Comparison of ENCODE assay signal across 8 cellular contexts in the genomic region with DNA sequence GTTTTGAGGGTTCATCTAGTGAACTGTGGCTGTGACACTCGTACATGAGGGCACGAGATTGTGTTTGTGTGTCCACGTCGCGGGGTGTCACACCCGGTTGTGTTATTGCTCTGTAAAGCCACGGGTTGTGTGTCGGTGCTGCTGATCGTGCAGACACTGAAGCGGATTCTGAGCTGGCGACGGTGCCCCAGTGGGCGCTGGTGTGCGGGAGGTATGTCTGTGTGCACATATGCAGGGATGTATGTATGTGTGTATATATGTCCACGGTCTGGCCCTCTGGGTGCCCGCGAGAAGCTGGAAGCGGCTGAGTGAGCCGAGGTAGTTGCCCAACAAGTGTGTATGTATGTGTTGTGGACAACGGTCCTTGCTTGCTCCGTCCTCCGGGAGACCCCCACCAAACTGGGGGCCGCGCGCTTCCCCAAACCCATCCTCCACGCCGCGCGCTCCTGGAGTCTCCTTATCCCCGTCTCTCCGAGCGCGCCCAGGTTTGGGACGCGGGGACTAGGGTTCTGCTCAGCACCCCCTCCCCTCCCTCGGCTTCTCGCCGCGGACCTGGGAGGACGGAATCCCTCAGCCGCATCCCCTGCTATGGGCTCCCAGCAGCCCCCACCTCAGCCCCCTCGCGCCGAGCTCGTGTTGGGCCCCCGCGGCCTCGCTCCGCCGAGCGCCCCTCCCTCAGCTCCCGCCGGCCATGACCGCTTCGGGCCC. TPM values are rescaled to one million over a fixed set of nuclear protein-coding genes. Genes with fewer than 3 reads are reported as not detected.
DNase-seq lines count a peak whose midpoint lies in the region; ATAC-seq and TF ChIP-seq lines count a peak whose summit lies in the region.

No MANE protein-coding gene starts in this region.

- H3K79me2 ChIP-seq in mammary epithelial cell (ENCODE audit: insufficient read depth, low read length): peaks cover 50% of the 10 kb centered on the region

- peak overlapping the region; percentile 100 for H3K4me2 ChIP-seq in mammary epithelial cell (ENCODE audit: insufficient read depth, low read depth, low read length)

- intact Hi-C loops in Calu3 (cut with micrococcal nuclease; ENCODE audit: unreplicated experiment): loop anchor here (2.0 to 5.0 kb wide), 4 partner anchors 29 to 185 kb away; no protein-coding TSS in a partner anchor
- intact Hi-C loops in mammary epithelial cell (cut with micrococcal nuclease): loop anchor here (2.0 kb wide), 1 partner anchor 29 kb away; no protein-coding TSS in a partner anchor
- intact Hi-C loops in lower lobe of right lung (cut with DNase I): no loop called here

- no peaks in the 10 kb centered on the region for H4K20me1 ChIP-seq in mammary epithelial cell (ENCODE audit: insufficient read depth, low read length)

- H3K36me3 Mint-ChIP-seq in Calu3 (ENCODE audit: insufficient read depth, unreplicated experiment): peaks cover 51% of the 10 kb centered on the region

- BruUV-seq in Calu3 (replicated peaks; lab: Mats Ljungman, UMichigan) (TSS peak; percentile 77), mammary epithelial cell (replicated peaks; lab: Mats Ljungman, UMichigan) (no TSS peak)

- CTCF ChIA-PET in Calu3 (lab: Charles Lee): interaction anchor here (0.6 to 3.6 kb wide), 15 partner anchors 8 to 787 kb away, joined by 3 to 76 read pairs (median 7); a partner anchor contains a TSS
- CTCF ChIA-PET in mammary epithelial cell (lab: Charles Lee; ENCODE audit: low non-redundant PET): interaction anchor here (0.9 to 1.8 kb wide), 3 partner anchors 59 to 120 kb away, joined by 3 to 15 read pairs (median 7); no protein-coding TSS in a partner anchor

- H3K4me3 ChIP-seq in NT2/D1 (ENCODE audit: insufficient read length, low read depth): peak overlapping the region; percentile 68
- peak overlapping the region; percentile 63 to 81 (median 64) for H3K4me3 ChIP-seq in mammary epithelial cell (replicated peaks in 1 of 3; ENCODE audit: insufficient read depth in 1 of 3, low read depth in 2 of 3, low read length in 3 of 3)
- peak overlapping the region; percentile 77 for H3K4me3 ChIP-seq in lower lobe of right lung
- peak overlapping the region; percentile 80 for H3K4me3 ChIP-seq in suprapubic skin

- H3K36me3 ChIP-seq in NT2/D1 (ENCODE audit: insufficient read depth, insufficient read length, low read length): no peaks in the 10 kb centered on the region
- no peaks in the 10 kb centered on the region for H3K36me3 ChIP-seq in mammary epithelial cell (ENCODE audit: insufficient read depth, low read length)
- H3K36me3 ChIP-seq in lower lobe of right lung: no peaks in the 10 kb centered on the region
- no peaks in the 10 kb centered on the region for H3K36me3 ChIP-seq in suprapubic skin

- peaks cover 32% of the 10 kb centered on the region for H3K27me3 Mint-ChIP-seq in Calu3 (ENCODE audit: unreplicated experiment)

- peak overlapping the region; percentile 83 for H2AFZ ChIP-seq in mammary epithelial cell (ENCODE audit: low read depth, low read length)

- dilution Hi-C loops in mammary epithelial cell (cut with HindIII; ENCODE audit: low sequenced_read_pairs): no loop called here

- H3K9me3 ChIP-seq in NT2/D1 (ENCODE audit: insufficient read depth, low read length): no peaks in the 10 kb centered on the region
- H3K9me3 ChIP-seq in mammary epithelial cell (replicated peaks; ENCODE audit: insufficient read depth, low read length): no peaks in the 10 kb centered on the region
- H3K9me3 ChIP-seq in lower lobe of right lung: no peaks in the 10 kb centered on the region
- no peaks in the 10 kb centered on the region for H3K9me3 ChIP-seq in suprapubic skin

- H3K4me1 ChIP-seq in NT2/D1 (ENCODE audit: insufficient read depth, insufficient read length) (peaks cover 24% of the 10 kb centered on the region), mammary epithelial cell (ENCODE audit: insufficient read depth, low read length) (peaks cover 26% of the 10 kb centered on the region), lower lobe of right lung (peaks cover 60% of the 10 kb centered on the region), suprapubic skin (peaks cover 57% of the 10 kb centered on the region)

- TF ChIP-seq CTCF in Calu3 (IDR thresholded peaks at IDR 0.05; ENCODE audit: unreplicated experiment): no peak
- no peak for TF ChIP-seq CTCF in mammary epithelial cell (conservative IDR thresholded peaks at IDR 0.05 in 1 of 2, IDR thresholded peaks at IDR 0.05 in 1 of 2; ENCODE audit: extremely low read depth in 1 of 2, insufficient read depth in 1 of 2, low read depth in 1 of 2, low read length in 2 of 2)
- no peak for TF ChIP-seq CTCF in lower lobe of right lung (IDR thresholded peaks at IDR 0.05)
- no peak for TF ChIP-seq CTCF in suprapubic skin (IDR thresholded peaks at IDR 0.05)

- peak overlapping the region; percentile 47 for H3K27ac Mint-ChIP-seq in Calu3 (ENCODE audit: unreplicated experiment)

- peaks cover 37% of the 10 kb centered on the region for H3K4me1 Mint-ChIP-seq in Calu3 (ENCODE audit: low read depth, unreplicated experiment)

- ATAC-seq in lower lobe of right lung (peak in 1 of 2 donors; percentile 0), HG02798 (IDR thresholded peaks at IDR 0.05; ENCODE audit: poor library complexity, unreplicated experiment) (no peak), GM21447 (IDR thresholded peaks at IDR 0.05; ENCODE audit: unreplicated experiment) (no peak), HG02840 (IDR thresholded peaks at IDR 0.05; ENCODE audit: low FRiP score, unreplicated experiment) (no peak)

- H3K9me3 Mint-ChIP-seq in Calu3 (ENCODE audit: low read depth, unreplicated experiment): no peaks in the 10 kb centered on the region

- peak overlapping the region; percentile 87 for H3K9ac ChIP-seq in NT2/D1 (ENCODE audit: insufficient read length, low read depth)
- peak overlapping the region; percentile 77 for H3K9ac ChIP-seq in mammary epithelial cell (ENCODE audit: insufficient read depth, low read length)

- H3K27me3 ChIP-seq in NT2/D1 (ENCODE audit: insufficient read depth, insufficient read length) (peaks cover 50% of the 10 kb centered on the region), mammary epithelial cell (ENCODE audit: insufficient read depth, low read length) (peaks cover 6% of the 10 kb centered on the region), lower lobe of right lung (ENCODE audit: low read depth) (peaks cover 52% of the 10 kb centered on the region), suprapubic skin (peaks cover 66% of the 10 kb centered on the region)

- 11% methylated on average over 15 of the region's 55 CpGs for WGBS in mammary epithelial cell (ENCODE audit: low coverage, missing lambda C conversion rate)
- 3% methylated on average over 24 of the region's 55 CpGs for WGBS in suprapubic skin

- TF ChIP-seq POLR2A in suprapubic skin (IDR thresholded peaks at IDR 0.05): no peak

- DNase-seq in Calu3 (peak; percentile 54), NT2/D1 (ENCODE audit: low read depth, low spot score) (no peak), mammary epithelial cell (peak; percentile 52), lower lobe of right lung (no peak), suprapubic skin (ENCODE audit: low spot score in 2 of 2) (no peak)

- in situ Hi-C loops in mammary epithelial cell (cut with MboI; ENCODE audit: low sequenced_read_pairs in 2 of 2): no loop called here

- H3K4me3 Mint-ChIP-seq in Calu3 (ENCODE audit: low read depth, unreplicated experiment): peak overlapping the region; percentile 87

- TF ChIP-seq EP300 in suprapubic skin (IDR thresholded peaks at IDR 0.05): no peak

- H3K27ac ChIP-seq in mammary epithelial cell (ENCODE audit: insufficient read depth, low read depth, low read length): peak overlapping the region; percentile 45
- peak overlapping the region; percentile 88 for H3K27ac ChIP-seq in lower lobe of right lung
- H3K27ac ChIP-seq in suprapubic skin: peak overlapping the region; percentile 81

RNA-seq across cellular contexts. Expression of a gene that starts 0.6 kb away (rescaled TPM):
- total RNA-seq in Calu3 (2022): 146 and 167 TPM in 2 replicates
- 10 to 100 TPM; 41.7 to 41.8 TPM for total RNA-seq in mammary epithelial cell
- polyA plus RNA-seq in mammary epithelial cell: 41.7 TPM
- polyA minus RNA-seq in mammary epithelial cell: 130 TPM
- total RNA-seq in lower lobe of right lung: 55.7 TPM
- 100 to 1,000 TPM in 1 of 4 donors, 10 to 100 TPM in 3; 76.2 to 122 (median 89.5) TPM for total RNA-seq in suprapubic skin

RNA-seq across cellular contexts. Expression of a gene that starts 46.0 kb away (rescaled TPM):
- 78.0 and 78.5 TPM in 2 replicates for total RNA-seq in Calu3 (2022)
- 10 to 100 TPM; 39.5 to 51.4 TPM for total RNA-seq in mammary epithelial cell
- 39.8 TPM for polyA plus RNA-seq in mammary epithelial cell
- polyA minus RNA-seq in mammary epithelial cell: 37.7 TPM
- 75.0 TPM for total RNA-seq in lower lobe of right lung
- 10 to 100 TPM; 42.5 to 99.6 (median 59.9) TPM for total RNA-seq in suprapubic skin

Comparison
In these comparisons a context has a peak if more than half of its experiments do, and no peak if none do; other contexts are left out.
1. DNase-seq: peak in Calu3 (single experiment) and mammary epithelial cell (single experiment); none in NT2/D1 (single experiment), lower lobe of right lung (single experiment) and suprapubic skin (0 of 2).
2. Peak in every context shown above with its lines, with median percentiles within 50 percentile points of each other: H3K4me3 ChIP-seq and H3K27ac ChIP-seq.